Comparison of ENCODE assay signal across 8 cellular contexts in the genomic region with DNA sequence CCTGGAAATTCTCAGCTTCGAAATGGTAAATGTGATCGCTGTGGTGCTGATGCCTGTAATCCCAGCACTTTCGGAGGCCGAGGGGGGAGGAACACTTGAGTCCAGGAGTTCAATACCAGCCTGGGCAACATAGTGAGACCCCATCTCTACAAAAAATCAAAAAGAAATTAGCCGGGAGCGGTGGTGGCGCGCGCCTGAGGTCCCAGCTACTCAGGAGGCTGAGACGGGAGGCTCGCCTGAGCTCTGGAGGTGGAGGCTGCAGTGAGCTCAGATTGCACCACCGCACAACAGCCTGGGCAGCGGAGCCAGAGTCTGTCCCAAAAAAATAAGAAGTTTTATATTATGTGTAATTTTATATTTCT. TPM values are rescaled to one million over a fixed set of nuclear protein-coding genes. Genes with fewer than 3 reads are reported as not detected.
DNase-seq lines count a peak whose midpoint lies in the region; ATAC-seq and TF ChIP-seq lines count a peak whose summit lies in the region.

No MANE protein-coding gene starts in this region.

- no peaks in the 10 kb centered on the region for H3K27me3 ChIP-seq in naive thymus-derived CD4-positive, alpha-beta T cell (ENCODE audit: control insufficient read depth in 2 of 2, insufficient read depth in 2 of 2, low read length in 2 of 2)

- H3K4me1 Mint-ChIP-seq in IgD-negative memory B cell: peaks cover 8 to 17% (median 15%) of the 10 kb centered on the region in 3 donors
- peaks cover 0 to 54% (median 33%) of the 10 kb centered on the region in 7 donors for H3K4me1 Mint-ChIP-seq in naive thymus-derived CD4-positive, alpha-beta T cell

- no peaks in the 10 kb centered on the region for H3K9me3 ChIP-seq in naive thymus-derived CD4-positive, alpha-beta T cell (ENCODE audit: control insufficient read depth in 2 of 3, low read length in 3 of 3)

- peak overlapping the region; percentile 80 to 93 (median 81) for H3K27ac Mint-ChIP-seq in IgD-negative memory B cell
- peak overlapping the region in 8 of 9 donors; percentile 82 to 95 (median 90) for H3K27ac Mint-ChIP-seq in naive thymus-derived CD4-positive, alpha-beta T cell

- peaks cover 6% of the 10 kb centered on the region for H3K36me3 Mint-ChIP-seq in IgD-negative memory B cell
- peaks cover 0 to 25% (median 5%) of the 10 kb centered on the region in 5 donors for H3K36me3 Mint-ChIP-seq in naive thymus-derived CD4-positive, alpha-beta T cell

- CTCF ChIA-PET in naive thymus-derived CD4-positive, alpha-beta T cell (lab: Charles Lee): interaction anchor here (0.9 kb wide), 1 partner anchor 33 kb away, joined by 3 read pairs; a partner anchor contains a TSS

- H3K27ac ChIP-seq in naive thymus-derived CD4-positive, alpha-beta T cell (ENCODE audit: low read depth, low read length): peak overlapping the region; percentile 89

- peaks cover 19 to 20% of the 10 kb centered on the region in 2 donors for H3K4me1 ChIP-seq in naive thymus-derived CD4-positive, alpha-beta T cell (ENCODE audit: control insufficient read depth in 2 of 2, insufficient read depth in 2 of 2, low read length in 2 of 2)

- peaks cover 8 to 26% (median 12%) of the 10 kb centered on the region in 3 experiments for H3K36me3 ChIP-seq in naive thymus-derived CD4-positive, alpha-beta T cell (ENCODE audit: control insufficient read depth in 2 of 3, insufficient read depth in 3 of 3, low read length in 3 of 3)

- H3K27me3 Mint-ChIP-seq in IgD-negative memory B cell: no peaks in the 10 kb centered on the region
- peaks cover 0 to 1% (median 0%) of the 10 kb centered on the region in 5 donors for H3K27me3 Mint-ChIP-seq in naive thymus-derived CD4-positive, alpha-beta T cell

- DNase-seq in AG09309 (ENCODE audit: low read depth): no peak
- DNase-seq in choroid plexus epithelial cell (ENCODE audit: low read depth): no peak
- no peak for DNase-seq in naive thymus-derived CD4-positive, alpha-beta T cell
- DNase-seq in stimulated activated CD4-positive, alpha-beta T cell treated with anti-CD3 and anti-CD28 coated beads, Interleukin-4, amount 100 ng/mL, for 4 hours: no peak
- DNase-seq in LoVo (ENCODE audit: low spot score): no peak
- DNase-seq in NCI-H446 treated with DMSO at 0.1 percent for 48 hours (lab: John Stamatoyannopoulos, UW): no peak
- no peak for DNase-seq in T1000 (lab: John Stamatoyannopoulos, UW)

- intact Hi-C loops in naive thymus-derived CD4-positive, alpha-beta T cell (cut with micrococcal nuclease): loop anchor here (1.0 to 10.0 kb wide), 9 partner anchors 9 to 292 kb away; a partner anchor contains a TSS

- no peak for ATAC-seq in naive thymus-derived CD4-positive, alpha-beta T cell

- TF ChIP-seq CTCF in AG09309 (IDR thresholded peaks at IDR 0.05; ENCODE audit: control insufficient read depth, insufficient read depth, low read depth, low read length, missing control alignments) (no peak), choroid plexus epithelial cell (conservative IDR thresholded peaks at IDR 0.05; ENCODE audit: low read depth, low read length) (no peak)

- H3K4me3 Mint-ChIP-seq in IgD-negative memory B cell: peak overlapping the region; percentile 90 to 97 (median 92)
- H3K4me3 Mint-ChIP-seq in naive thymus-derived CD4-positive, alpha-beta T cell: peak overlapping the region; percentile 81 to 95 (median 90)

- peak overlapping the region; percentile 87 for H3K4me3 ChIP-seq in AG09309 (ENCODE audit: control insufficient read depth, low read depth, low read length)
- peak overlapping the region; percentile 88 for H3K4me3 ChIP-seq in choroid plexus epithelial cell (ENCODE audit: low read depth, low read length)
- peak overlapping the region; percentile 89 for H3K4me3 ChIP-seq in naive thymus-derived CD4-positive, alpha-beta T cell (ENCODE audit: low read length)

- peaks cover 0 to under 1% (median 0%) of the 10 kb centered on the region in 3 donors for H3K9me3 Mint-ChIP-seq in IgD-negative memory B cell
- peaks cover 0 to 3% (median 0%) of the 10 kb centered on the region in 11 donors for H3K9me3 Mint-ChIP-seq in naive thymus-derived CD4-positive, alpha-beta T cell

- POLR2A ChIA-PET in naive thymus-derived CD4-positive, alpha-beta T cell (lab: Charles Lee): interaction anchor here (0.6 to 5.6 kb wide), 9 partner anchors 13 to 449 kb away, joined by 3 to 80 read pairs (median 5); a partner anchor contains a TSS

RNA-seq across cellular contexts. Expression of a gene that starts 0.8 kb away (rescaled TPM):
- polyA plus RNA-seq in IgD-negative memory B cell: 144 TPM
- total RNA-seq in naive thymus-derived CD4-positive, alpha-beta T cell: 100 to 1,000 TPM in 4 of 5 experiments, 10 to 100 TPM in 1; 91.2 to 135 (median 122) TPM
- polyA plus RNA-seq in naive thymus-derived CD4-positive, alpha-beta T cell: 100 to 1,000 TPM; 221 to 239 TPM

RNA-seq across cellular contexts. Expression of a gene that starts 8.8 kb away (rescaled TPM):
- polyA plus RNA-seq in IgD-negative memory B cell: 39.8 TPM
- total RNA-seq in naive thymus-derived CD4-positive, alpha-beta T cell: 100 to 1,000 TPM; 130 to 403 (median 278) TPM
- 10 to 100 TPM; 16.3 to 38.3 TPM for polyA plus RNA-seq in naive thymus-derived CD4-positive, alpha-beta T cell

RNA-seq across cellular contexts. Expression of a gene that starts 13.1 kb away (rescaled TPM):
- polyA plus RNA-seq in IgD-negative memory B cell: not detected
- not detected for total RNA-seq in naive thymus-derived CD4-positive, alpha-beta T cell
- not detected for polyA plus RNA-seq in naive thymus-derived CD4-positive, alpha-beta T cell

RNA-seq across cellular contexts. Expression of a gene that starts 27.6 kb away (rescaled TPM):
- not detected for polyA plus RNA-seq in IgD-negative memory B cell
- total RNA-seq in naive thymus-derived CD4-positive, alpha-beta T cell: 1 to 10 TPM in 1 of 5 experiments, under 1 TPM in 1, not detected in 3; 0.15 to 1.2 TPM
- not detected for polyA plus RNA-seq in naive thymus-derived CD4-positive, alpha-beta T cell

RNA-seq across cellular contexts. Expression of a gene that starts 32.9 kb away (rescaled TPM):
- 177 TPM for polyA plus RNA-seq in IgD-negative memory B cell
- total RNA-seq in naive thymus-derived CD4-positive, alpha-beta T cell: 100 to 1,000 TPM in 1 of 5 experiments, 10 to 100 TPM in 4; 53.8 to 107 (median 64.5) TPM
- 100 to 1,000 TPM; 135 to 160 TPM for polyA plus RNA-seq in naive thymus-derived CD4-positive, alpha-beta T cell
